ENCODE assay signal across 17 cellular contexts in genomic region chr4:24256547-24256946, GRCh38.
A peak's percentile ranks its signal among the peaks of the same experiment; 100 is the strongest.
DNase-seq lines count a peak whose midpoint lies in the region; ATAC-seq and TF ChIP-seq lines count a peak whose summit lies in the region.
"Had no signal": no experiment of that assay in that cellular context is flagged by ENCODE, and none has a peak within 500 bp of the region (broad histone marks: within the 10 kb centered on the region; RNA-seq: fewer than 3 reads in every experiment).

No MANE protein-coding gene starts in this region.

- in situ Hi-C loops in gastrocnemius medialis (cut with MboI; ENCODE audit: low sequenced_read_pairs in 4 of 4): loop anchor here in 1 of 4 donors (25.0 kb wide), 1 partner anchor 894 kb away; no protein-coding TSS in a partner anchor

- peak; percentile 72; the same call in 1 of the 2 replicates for ATAC-seq in WTC11
- ATAC-seq in gastrocnemius medialis: no peak
- ATAC-seq in HG02884 (IDR thresholded peaks at IDR 0.05; ENCODE audit: unreplicated experiment): no peak
- ATAC-seq in HG03457 (IDR thresholded peaks at IDR 0.05; ENCODE audit: unreplicated experiment): no peak
- ATAC-seq: GM12878, HCT116 had no signal

- H3K4me1 ChIP-seq in HUES48 (ENCODE audit: control insufficient read depth, insufficient read depth, low read length) (peaks cover 29% of the 10 kb centered on the region), iPS-20b (ENCODE audit: insufficient read depth, low read length) (peaks cover 24% of the 10 kb centered on the region; the same call in 1 of the 2 replicates), gastrocnemius medialis (peaks cover 18 to 19% of the 10 kb centered on the region in 2 donors)

- H3K4me3 ChIP-seq in HUES48 (ENCODE audit: low read depth, low read length): no peak overlapping the region
- 0 out of 2 replicates have a peak overlapping the region, but pooled peaks have one; percentile 0 for H3K4me3 ChIP-seq in iPS-20b (ENCODE audit: low read length)
- peak overlapping the region in 2 of 4 donors; percentile 24 to 30 for H3K4me3 ChIP-seq in gastrocnemius medialis
- H3K4me3 ChIP-seq: GM12878 had no signal

- H3K4me3 Mint-ChIP-seq in WTC11: no peak overlapping the region
- H3K4me3 Mint-ChIP-seq: CD4-positive, alpha-beta memory T cell had no signal

- no peak for DNase-seq in WTC11 (ENCODE audit: low spot score)
- no peak for DNase-seq in gastrocnemius medialis
- no peak for DNase-seq in GOT3 (lab: John Stamatoyannopoulos, UW)
- DNase-seq in NCI-H187 treated with DMSO at 0.1 percent for 48 hours (lab: John Stamatoyannopoulos, UW): no peak
- DNase-seq: C1 segment of cervical spinal cord; Calu3; CD4-positive, alpha-beta memory T cell; COR-L47; DMS153; DND-41; H9 had no signal

- no peak overlapping the region for H3K27ac Mint-ChIP-seq in WTC11
- H3K27ac Mint-ChIP-seq: CD4-positive, alpha-beta memory T cell had no signal

- H3K9ac ChIP-seq in HUES48 (ENCODE audit: low read depth, low read length) (no peak overlapping the region), iPS-20b (ENCODE audit: low read depth, low read length) (no peak overlapping the region)

- intact Hi-C loops in gastrocnemius medialis (cut with DNase I; ENCODE audit: low total_unique reads): no loop called here

- no peaks in the 10 kb centered on the region for H3K27me3 ChIP-seq in HUES48 (ENCODE audit: control insufficient read depth, insufficient read depth, low read length)
- H3K27me3 ChIP-seq in iPS-20b (ENCODE audit: insufficient read depth, low read length): no peaks in the 10 kb centered on the region
- H3K27me3 ChIP-seq in gastrocnemius medialis: no peaks in the 10 kb centered on the region

- CTCF ChIA-PET in WTC11 (lab: Charles Lee): no interaction called here

- H3K4me1 Mint-ChIP-seq in WTC11: peaks cover 41% of the 10 kb centered on the region
- H3K4me1 Mint-ChIP-seq: CD4-positive, alpha-beta memory T cell had no signal

- H3K27ac ChIP-seq in HUES48 (ENCODE audit: low read depth, low read length) (peak overlapping the region; percentile 23), iPS-20b (ENCODE audit: low read length) (no peak overlapping the region), gastrocnemius medialis (peak overlapping the region; percentile 42 to 63 (median 51))

- no peaks in the 10 kb centered on the region for H3K36me3 Mint-ChIP-seq in WTC11
- H3K36me3 Mint-ChIP-seq: CD4-positive, alpha-beta memory T cell had no signal

- TF ChIP-seq POLR2A in gastrocnemius medialis (IDR thresholded peaks at IDR 0.05): no peak

- no peaks in the 10 kb centered on the region for H3K36me3 ChIP-seq in HUES48 (ENCODE audit: control insufficient read depth, insufficient read depth, low read length)
- H3K36me3 ChIP-seq in iPS-20b (ENCODE audit: insufficient read depth, low read depth, low read length): no peaks in the 10 kb centered on the region
- no peaks in the 10 kb centered on the region for H3K36me3 ChIP-seq in gastrocnemius medialis

- no peaks in the 10 kb centered on the region; the same call in 1 of the 2 replicates for H3K27me3 Mint-ChIP-seq in WTC11 (ENCODE audit: low read depth)

- TF ChIP-seq CTCF in WTC11 (IDR thresholded peaks at IDR 0.05) (no peak), gastrocnemius medialis (IDR thresholded peaks at IDR 0.05 in 4 of 5, conservative IDR thresholded peaks at IDR 0.05 in 1 of 5) (no peak)

- H3K9me3 Mint-ChIP-seq in WTC11: no peaks in the 10 kb centered on the region
- H3K9me3 Mint-ChIP-seq: H9 had no signal

- POLR2A ChIA-PET in WTC11 (lab: Charles Lee): no interaction called here

- H3K9me3 ChIP-seq in HUES48 (ENCODE audit: control insufficient read depth, insufficient read depth, low read length) (no peaks in the 10 kb centered on the region), iPS-20b (ENCODE audit: insufficient read depth, low read depth, low read length) (no peaks in the 10 kb centered on the region), gastrocnemius medialis (no peaks in the 10 kb centered on the region)

TF ChIP-seq in WTC11, 78 proteins besides CTCF, POLR2A, EP300 and RAD21:
- TF ChIP-seq, protein P1, sequence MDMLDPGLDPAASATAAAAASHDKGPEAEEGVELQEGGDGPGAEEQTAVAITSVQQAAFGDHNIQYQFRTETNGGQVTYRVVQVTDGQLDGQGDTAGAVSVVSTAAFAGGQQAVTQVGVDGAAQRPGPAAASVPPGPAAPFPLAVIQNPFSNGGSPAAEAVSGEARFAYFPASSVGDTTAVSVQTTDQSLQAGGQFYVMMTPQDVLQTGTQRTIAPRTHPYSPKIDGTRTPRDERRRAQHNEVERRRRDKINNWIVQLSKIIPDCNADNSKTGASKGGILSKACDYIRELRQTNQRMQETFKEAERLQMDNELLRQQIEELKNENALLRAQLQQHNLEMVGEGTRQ (CRISPR knock-in tag; IDR thresholded peaks at IDR 0.05): peak; percentile 72
- TF ChIP-seq ATF2 (CRISPR knock-in tag; IDR thresholded peaks at IDR 0.05; ENCODE audit: borderline replicate concordance, low read depth): no peak
